ENCODE assay signal across 26 cellular contexts in the genomic region with DNA sequence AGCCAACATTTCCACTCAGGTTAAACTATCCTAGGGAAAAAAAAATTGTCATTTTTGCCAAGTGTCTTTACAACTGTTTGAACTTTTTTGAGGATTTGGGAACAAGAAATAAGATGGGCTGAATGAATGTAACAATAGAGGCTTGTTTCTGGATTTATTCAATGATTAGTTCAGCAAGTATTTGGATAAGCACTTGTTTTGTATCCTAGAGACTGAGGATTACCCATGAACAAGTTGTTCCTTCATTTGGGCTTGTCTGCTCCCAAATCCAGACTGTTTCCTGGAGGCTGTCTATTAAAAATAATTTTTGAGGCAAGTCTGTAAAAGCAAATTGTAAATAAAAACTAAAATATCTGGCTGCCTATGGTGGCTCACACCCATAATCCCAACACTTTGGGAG.
"Had no signal": no experiment of that assay in that cellular context is flagged by ENCODE, and none has a peak within 500 bp of the region (broad histone marks: within the 10 kb centered on the region; RNA-seq: fewer than 3 reads in every experiment).

No MANE protein-coding gene starts in this region.

- DNase-seq: activated CD4-positive, alpha-beta T cell treated with anti-CD3 and anti-CD28 coated beads for 48 hours; activated CD4-positive, alpha-beta T cell treated with anti-CD3 and anti-CD28 coated beads, Interleukin-2, amount 50 U/mL, for 48 hours; activated CD8-positive, alpha-beta memory T cell treated with anti-CD3 and anti-CD28 coated beads for 24 hours; activated effector memory CD4-positive, alpha-beta T cell treated with Interleukin-2 at 50 U/mL for 16 hours; activated naive CD4-positive, alpha-beta T cell treated with Interleukin-2 at 50 U/mL for 16 hours; anterior cingulate cortex; cerebellar nuclear complex; dorsolateral prefrontal cortex; effector memory CD4-positive, alpha-beta T cell; hippocampal formation; natural killer cell; stimulated activated CD4-positive, alpha-beta T cell treated with anti-CD3 and anti-CD28 coated beads, Interleukin-2, amount 100 ng/mL, for 24 hours; stimulated activated naive B cell treated with anti-CD40 and anti-IgM and Interleukin-4, amounts not matched to agents 10 μg/mL and 1 μg/mL and 100 μg/mL, for 72 hours; stomach; T-cell; tibial artery; upper lobe of right lung; WERI-Rb-1 had no signal

- H3K36me3 Mint-ChIP-seq: activated naive CD8-positive, alpha-beta T cell; memory B cell; natural killer cell; stimulated activated naive B cell treated with anti-CD40 and anti-IgM and Interleukin-4, amounts not matched to agents 10 μg/mL and 1 μg/mL and 100 μg/mL, for 72 hours; T-cell had no signal

- ATAC-seq: activated CD4-positive, CD25-positive, alpha-beta regulatory T cell treated with anti-CD3 and anti-CD28 coated beads, Interleukin-2, amount 50 U/mL, for 24 hours; gastroesophageal sphincter; natural killer cell; stimulated activated naive B cell treated with anti-CD40 and anti-IgM and Interleukin-4, amounts not matched to agents 10 μg/mL and 1 μg/mL and 100 μg/mL, for 72 hours; T-cell had no signal

- H3K27me3 ChIP-seq: dorsolateral prefrontal cortex, gastroesophageal sphincter, sigmoid colon, stomach, suprapubic skin, tibial artery, upper lobe of right lung had no signal

- H3K27me3 Mint-ChIP-seq: activated naive CD8-positive, alpha-beta T cell had no signal

- H3K4me1 Mint-ChIP-seq: memory B cell; natural killer cell; stimulated activated naive B cell treated with anti-CD40 and anti-IgM and Interleukin-4, amounts not matched to agents 10 μg/mL and 1 μg/mL and 100 μg/mL, for 72 hours; T-cell had no signal

- H3K4me3 Mint-ChIP-seq: activated naive CD8-positive, alpha-beta T cell; memory B cell; natural killer cell; stimulated activated naive B cell treated with anti-CD40 and anti-IgM and Interleukin-4, amounts not matched to agents 10 μg/mL and 1 μg/mL and 100 μg/mL, for 72 hours; T-cell had no signal

- H3K4me1 ChIP-seq: gastroesophageal sphincter, sigmoid colon, stomach, upper lobe of right lung had no signal

- H3K4me3 ChIP-seq: coronary artery, dorsolateral prefrontal cortex, gastroesophageal sphincter, sigmoid colon, smooth muscle cell, stomach, suprapubic skin, tibial artery, upper lobe of right lung had no signal

- H3K27ac ChIP-seq: dorsolateral prefrontal cortex, gastroesophageal sphincter, sigmoid colon, stomach, suprapubic skin, upper lobe of right lung, WERI-Rb-1 had no signal

- H3K27ac Mint-ChIP-seq: activated naive CD8-positive, alpha-beta T cell; memory B cell; natural killer cell; stimulated activated naive B cell treated with anti-CD40 and anti-IgM and Interleukin-4, amounts not matched to agents 10 μg/mL and 1 μg/mL and 100 μg/mL, for 72 hours; T-cell had no signal

- H3K36me3 ChIP-seq: gastroesophageal sphincter, sigmoid colon, stomach, suprapubic skin, tibial artery, upper lobe of right lung, WERI-Rb-1 had no signal

- H3K9me3 ChIP-seq: gastroesophageal sphincter, sigmoid colon, stomach, suprapubic skin, tibial artery, upper lobe of right lung had no signal

- H3K9me3 Mint-ChIP-seq: memory B cell; natural killer cell; stimulated activated naive B cell treated with anti-CD40 and anti-IgM and Interleukin-4, amounts not matched to agents 10 μg/mL and 1 μg/mL and 100 μg/mL, for 72 hours; T-cell had no signal
